Comparison of ENCODE assay signal across 1 cellular context in the genomic region with DNA sequence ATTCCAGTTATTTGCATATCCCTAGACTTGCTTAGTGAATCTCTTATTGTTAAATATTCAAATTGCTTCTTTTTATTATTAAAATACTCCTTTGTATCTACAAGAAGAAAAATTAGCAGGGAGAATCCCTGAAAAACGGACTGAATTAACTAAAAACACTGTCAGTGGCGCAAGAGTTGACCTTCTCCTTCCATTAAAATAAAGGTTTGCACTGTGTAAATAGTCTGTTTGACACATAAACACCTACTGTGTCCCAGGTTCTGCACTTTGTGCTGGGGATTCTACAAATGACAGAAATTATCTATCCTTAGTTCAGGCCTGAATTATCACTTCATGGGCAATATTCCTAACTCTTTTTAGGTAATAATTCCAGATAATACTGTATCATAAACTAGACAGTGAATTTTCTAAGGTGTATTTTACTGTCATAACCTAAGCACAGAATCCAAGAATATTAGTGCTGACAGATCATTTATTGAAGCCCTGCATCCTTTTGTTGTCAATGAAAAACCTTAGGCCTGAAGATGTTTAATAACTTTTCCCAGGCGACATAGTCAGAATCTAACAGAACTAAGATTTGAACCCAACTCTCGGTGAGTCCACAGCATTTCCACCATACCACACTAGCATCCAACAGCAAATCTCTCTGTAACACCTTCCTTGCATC.
TF ChIP-seq lines count a peak whose summit lies in the region.

No MANE protein-coding gene starts in this region.

TF ChIP-seq in HepG2, 621 proteins besides CTCF, POLR2A, EP300 and RAD21 (continued from another document and continues in another):
- TF ChIP-seq, protein P1, sequence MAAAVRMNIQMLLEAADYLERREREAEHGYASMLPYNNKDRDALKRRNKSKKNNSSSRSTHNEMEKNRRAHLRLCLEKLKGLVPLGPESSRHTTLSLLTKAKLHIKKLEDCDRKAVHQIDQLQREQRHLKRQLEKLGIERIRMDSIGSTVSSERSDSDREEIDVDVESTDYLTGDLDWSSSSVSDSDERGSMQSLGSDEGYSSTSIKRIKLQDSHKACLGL (CRISPR knock-in tag; IDR thresholded peaks at IDR 0.05): no peak
- TF ChIP-seq SETDB1 (CRISPR knock-in tag; IDR thresholded peaks at IDR 0.05; ENCODE audit: borderline replicate concordance) (no peak), XBP1 (CRISPR knock-in tag; IDR thresholded peaks at IDR 0.05) (no peak), CCDC6 (CRISPR knock-in tag; IDR thresholded peaks at IDR 0.05) (no peak), ISL2 (CRISPR knock-in tag; IDR thresholded peaks at IDR 0.05) (0 out of 2 replicates have a peak, but pooled peaks have one; percentile 42), GABPA (IDR thresholded peaks at IDR 0.05; ENCODE audit: low read depth, low read length) (no peak), GABPA (CRISPR knock-in tag; IDR thresholded peaks at IDR 0.05; ENCODE audit: low read depth) (0 out of 2 replicates have a peak, but pooled peaks have one; percentile 16), FOSL2 (CRISPR knock-in tag; IDR thresholded peaks at IDR 0.05) (no peak), ZNF839 (CRISPR knock-in tag; IDR thresholded peaks at IDR 0.05; ENCODE audit: borderline replicate concordance) (no peak), NFYB (CRISPR knock-in tag; IDR thresholded peaks at IDR 0.05) (no peak), MIER2 (CRISPR knock-in tag; IDR thresholded peaks at IDR 0.05) (no peak), ZMYM4 (CRISPR knock-in tag; IDR thresholded peaks at IDR 0.05) (no peak), CEBPG (CRISPR knock-in tag; IDR thresholded peaks at IDR 0.05) (peak; percentile 79), MED1 (CRISPR knock-in tag; IDR thresholded peaks at IDR 0.05) (peak; percentile 30; the same call in 1 of the 2 replicates), HNF4A (CRISPR knock-in tag; IDR thresholded peaks at IDR 0.05) (peak; percentile 76), ZNF510 (CRISPR knock-in tag; IDR thresholded peaks at IDR 0.05; ENCODE audit: low read depth) (no peak), ZNF724P (CRISPR knock-in tag; IDR thresholded peaks at IDR 0.05; ENCODE audit: borderline replicate concordance) (no peak), ZBTB3 (CRISPR knock-in tag; IDR thresholded peaks at IDR 0.05; ENCODE audit: borderline replicate concordance, low read depth) (no peak), NAIF1 (CRISPR knock-in tag; IDR thresholded peaks at IDR 0.05; ENCODE audit: borderline replicate concordance) (no peak), ZC3H13 (CRISPR knock-in tag; IDR thresholded peaks at IDR 0.05) (no peak), NFIC (IDR thresholded peaks at IDR 0.05; ENCODE audit: low read length) (peak; percentile 52; the same call in 1 of the 2 replicates), ZNF790 (CRISPR knock-in tag; IDR thresholded peaks at IDR 0.05; ENCODE audit: borderline replicate concordance) (no peak), MIER3 (CRISPR knock-in tag; IDR thresholded peaks at IDR 0.05; ENCODE audit: borderline replicate concordance) (peak; percentile 43; the same call in 1 of the 2 replicates), DMAP1 (CRISPR knock-in tag; IDR thresholded peaks at IDR 0.05) (no peak), ZNF382 (CRISPR knock-in tag; IDR thresholded peaks at IDR 0.05; ENCODE audit: borderline replicate concordance) (no peak), SSRP1 (CRISPR knock-in tag; IDR thresholded peaks at IDR 0.05) (no peak), RELA (CRISPR knock-in tag; IDR thresholded peaks at IDR 0.05) (no peak), FOXK1 (CRISPR knock-in tag; IDR thresholded peaks at IDR 0.05; ENCODE audit: borderline replicate concordance, low read depth) (peak; percentile 38; the same call in 1 of the 2 replicates), KLF11 (CRISPR knock-in tag; IDR thresholded peaks at IDR 0.05) (no peak), ZSCAN22 (CRISPR knock-in tag; IDR thresholded peaks at IDR 0.05) (no peak), MYC (CRISPR knock-in tag; IDR thresholded peaks at IDR 0.05; ENCODE audit: borderline replicate concordance) (no peak)
- TF ChIP-seq, protein P2, sequence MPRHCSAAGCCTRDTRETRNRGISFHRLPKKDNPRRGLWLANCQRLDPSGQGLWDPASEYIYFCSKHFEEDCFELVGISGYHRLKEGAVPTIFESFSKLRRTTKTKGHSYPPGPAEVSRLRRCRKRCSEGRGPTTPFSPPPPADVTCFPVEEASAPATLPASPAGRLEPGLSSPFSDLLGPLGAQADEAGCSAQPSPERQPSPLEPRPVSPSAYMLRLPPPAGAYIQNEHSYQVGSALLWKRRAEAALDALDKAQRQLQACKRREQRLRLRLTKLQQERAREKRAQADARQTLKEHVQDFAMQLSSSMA (CRISPR knock-in tag; IDR thresholded peaks at IDR 0.05): no peak
- TF ChIP-seq, protein P3, sequence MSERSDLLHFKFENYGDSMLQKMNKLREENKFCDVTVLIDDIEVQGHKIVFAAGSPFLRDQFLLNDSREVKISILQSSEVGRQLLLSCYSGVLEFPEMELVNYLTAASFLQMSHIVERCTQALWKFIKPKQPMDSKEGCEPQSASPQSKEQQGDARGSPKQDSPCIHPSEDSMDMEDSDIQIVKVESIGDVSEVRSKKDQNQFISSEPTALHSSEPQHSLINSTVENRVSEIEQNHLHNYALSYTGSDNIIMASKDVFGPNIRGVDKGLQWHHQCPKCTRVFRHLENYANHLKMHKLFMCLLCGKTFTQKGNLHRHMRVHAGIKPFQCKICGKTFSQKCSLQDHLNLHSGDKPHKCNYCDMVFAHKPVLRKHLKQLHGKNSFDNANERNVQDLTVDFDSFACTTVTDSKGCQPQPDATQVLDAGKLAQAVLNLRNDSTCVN (CRISPR knock-in tag; IDR thresholded peaks at IDR 0.05; ENCODE audit: borderline replicate concordance): no peak
- TF ChIP-seq, protein P4, sequence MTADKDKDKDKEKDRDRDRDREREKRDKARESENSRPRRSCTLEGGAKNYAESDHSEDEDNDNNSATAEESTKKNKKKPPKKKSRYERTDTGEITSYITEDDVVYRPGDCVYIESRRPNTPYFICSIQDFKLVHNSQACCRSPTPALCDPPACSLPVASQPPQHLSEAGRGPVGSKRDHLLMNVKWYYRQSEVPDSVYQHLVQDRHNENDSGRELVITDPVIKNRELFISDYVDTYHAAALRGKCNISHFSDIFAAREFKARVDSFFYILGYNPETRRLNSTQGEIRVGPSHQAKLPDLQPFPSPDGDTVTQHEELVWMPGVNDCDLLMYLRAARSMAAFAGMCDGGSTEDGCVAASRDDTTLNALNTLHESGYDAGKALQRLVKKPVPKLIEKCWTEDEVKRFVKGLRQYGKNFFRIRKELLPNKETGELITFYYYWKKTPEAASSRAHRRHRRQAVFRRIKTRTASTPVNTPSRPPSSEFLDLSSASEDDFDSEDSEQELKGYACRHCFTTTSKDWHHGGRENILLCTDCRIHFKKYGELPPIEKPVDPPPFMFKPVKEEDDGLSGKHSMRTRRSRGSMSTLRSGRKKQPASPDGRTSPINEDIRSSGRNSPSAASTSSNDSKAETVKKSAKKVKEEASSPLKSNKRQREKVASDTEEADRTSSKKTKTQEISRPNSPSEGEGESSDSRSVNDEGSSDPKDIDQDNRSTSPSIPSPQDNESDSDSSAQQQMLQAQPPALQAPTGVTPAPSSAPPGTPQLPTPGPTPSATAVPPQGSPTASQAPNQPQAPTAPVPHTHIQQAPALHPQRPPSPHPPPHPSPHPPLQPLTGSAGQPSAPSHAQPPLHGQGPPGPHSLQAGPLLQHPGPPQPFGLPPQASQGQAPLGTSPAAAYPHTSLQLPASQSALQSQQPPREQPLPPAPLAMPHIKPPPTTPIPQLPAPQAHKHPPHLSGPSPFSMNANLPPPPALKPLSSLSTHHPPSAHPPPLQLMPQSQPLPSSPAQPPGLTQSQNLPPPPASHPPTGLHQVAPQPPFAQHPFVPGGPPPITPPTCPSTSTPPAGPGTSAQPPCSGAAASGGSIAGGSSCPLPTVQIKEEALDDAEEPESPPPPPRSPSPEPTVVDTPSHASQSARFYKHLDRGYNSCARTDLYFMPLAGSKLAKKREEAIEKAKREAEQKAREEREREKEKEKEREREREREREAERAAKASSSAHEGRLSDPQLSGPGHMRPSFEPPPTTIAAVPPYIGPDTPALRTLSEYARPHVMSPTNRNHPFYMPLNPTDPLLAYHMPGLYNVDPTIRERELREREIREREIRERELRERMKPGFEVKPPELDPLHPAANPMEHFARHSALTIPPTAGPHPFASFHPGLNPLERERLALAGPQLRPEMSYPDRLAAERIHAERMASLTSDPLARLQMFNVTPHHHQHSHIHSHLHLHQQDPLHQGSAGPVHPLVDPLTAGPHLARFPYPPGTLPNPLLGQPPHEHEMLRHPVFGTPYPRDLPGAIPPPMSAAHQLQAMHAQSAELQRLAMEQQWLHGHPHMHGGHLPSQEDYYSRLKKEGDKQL (CRISPR knock-in tag; IDR thresholded peaks at IDR 0.05; ENCODE audit: low read depth): no peak
- TF ChIP-seq, protein P5, sequence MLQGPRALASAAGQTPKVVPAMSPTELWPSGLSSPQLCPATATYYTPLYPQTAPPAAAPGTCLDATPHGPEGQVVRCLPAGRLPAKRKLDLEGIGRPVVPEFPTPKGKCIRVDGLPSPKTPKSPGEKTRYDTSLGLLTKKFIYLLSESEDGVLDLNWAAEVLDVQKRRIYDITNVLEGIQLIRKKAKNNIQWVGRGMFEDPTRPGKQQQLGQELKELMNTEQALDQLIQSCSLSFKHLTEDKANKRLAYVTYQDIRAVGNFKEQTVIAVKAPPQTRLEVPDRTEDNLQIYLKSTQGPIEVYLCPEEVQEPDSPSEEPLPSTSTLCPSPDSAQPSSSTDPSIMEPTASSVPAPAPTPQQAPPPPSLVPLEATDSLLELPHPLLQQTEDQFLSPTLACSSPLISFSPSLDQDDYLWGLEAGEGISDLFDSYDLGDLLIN (CRISPR knock-in tag; IDR thresholded peaks at IDR 0.05; ENCODE audit: borderline replicate concordance): no peak
- TF ChIP-seq, protein P6, sequence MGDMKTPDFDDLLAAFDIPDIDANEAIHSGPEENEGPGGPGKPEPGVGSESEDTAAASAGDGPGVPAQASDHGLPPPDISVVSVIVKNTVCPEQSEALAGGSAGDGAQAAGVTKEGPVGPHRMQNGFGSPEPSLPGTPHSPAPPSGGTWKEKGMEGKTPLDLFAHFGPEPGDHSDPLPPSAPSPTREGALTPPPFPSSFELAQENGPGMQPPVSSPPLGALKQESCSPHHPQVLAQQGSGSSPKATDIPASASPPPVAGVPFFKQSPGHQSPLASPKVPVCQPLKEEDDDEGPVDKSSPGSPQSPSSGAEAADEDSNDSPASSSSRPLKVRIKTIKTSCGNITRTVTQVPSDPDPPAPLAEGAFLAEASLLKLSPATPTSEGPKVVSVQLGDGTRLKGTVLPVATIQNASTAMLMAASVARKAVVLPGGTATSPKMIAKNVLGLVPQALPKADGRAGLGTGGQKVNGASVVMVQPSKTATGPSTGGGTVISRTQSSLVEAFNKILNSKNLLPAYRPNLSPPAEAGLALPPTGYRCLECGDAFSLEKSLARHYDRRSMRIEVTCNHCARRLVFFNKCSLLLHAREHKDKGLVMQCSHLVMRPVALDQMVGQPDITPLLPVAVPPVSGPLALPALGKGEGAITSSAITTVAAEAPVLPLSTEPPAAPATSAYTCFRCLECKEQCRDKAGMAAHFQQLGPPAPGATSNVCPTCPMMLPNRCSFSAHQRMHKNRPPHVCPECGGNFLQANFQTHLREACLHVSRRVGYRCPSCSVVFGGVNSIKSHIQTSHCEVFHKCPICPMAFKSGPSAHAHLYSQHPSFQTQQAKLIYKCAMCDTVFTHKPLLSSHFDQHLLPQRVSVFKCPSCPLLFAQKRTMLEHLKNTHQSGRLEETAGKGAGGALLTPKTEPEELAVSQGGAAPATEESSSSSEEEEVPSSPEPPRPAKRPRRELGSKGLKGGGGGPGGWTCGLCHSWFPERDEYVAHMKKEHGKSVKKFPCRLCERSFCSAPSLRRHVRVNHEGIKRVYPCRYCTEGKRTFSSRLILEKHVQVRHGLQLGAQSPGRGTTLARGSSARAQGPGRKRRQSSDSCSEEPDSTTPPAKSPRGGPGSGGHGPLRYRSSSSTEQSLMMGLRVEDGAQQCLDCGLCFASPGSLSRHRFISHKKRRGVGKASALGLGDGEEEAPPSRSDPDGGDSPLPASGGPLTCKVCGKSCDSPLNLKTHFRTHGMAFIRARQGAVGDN (CRISPR knock-in tag; IDR thresholded peaks at IDR 0.05): no peak
- TF ChIP-seq, protein P7, sequence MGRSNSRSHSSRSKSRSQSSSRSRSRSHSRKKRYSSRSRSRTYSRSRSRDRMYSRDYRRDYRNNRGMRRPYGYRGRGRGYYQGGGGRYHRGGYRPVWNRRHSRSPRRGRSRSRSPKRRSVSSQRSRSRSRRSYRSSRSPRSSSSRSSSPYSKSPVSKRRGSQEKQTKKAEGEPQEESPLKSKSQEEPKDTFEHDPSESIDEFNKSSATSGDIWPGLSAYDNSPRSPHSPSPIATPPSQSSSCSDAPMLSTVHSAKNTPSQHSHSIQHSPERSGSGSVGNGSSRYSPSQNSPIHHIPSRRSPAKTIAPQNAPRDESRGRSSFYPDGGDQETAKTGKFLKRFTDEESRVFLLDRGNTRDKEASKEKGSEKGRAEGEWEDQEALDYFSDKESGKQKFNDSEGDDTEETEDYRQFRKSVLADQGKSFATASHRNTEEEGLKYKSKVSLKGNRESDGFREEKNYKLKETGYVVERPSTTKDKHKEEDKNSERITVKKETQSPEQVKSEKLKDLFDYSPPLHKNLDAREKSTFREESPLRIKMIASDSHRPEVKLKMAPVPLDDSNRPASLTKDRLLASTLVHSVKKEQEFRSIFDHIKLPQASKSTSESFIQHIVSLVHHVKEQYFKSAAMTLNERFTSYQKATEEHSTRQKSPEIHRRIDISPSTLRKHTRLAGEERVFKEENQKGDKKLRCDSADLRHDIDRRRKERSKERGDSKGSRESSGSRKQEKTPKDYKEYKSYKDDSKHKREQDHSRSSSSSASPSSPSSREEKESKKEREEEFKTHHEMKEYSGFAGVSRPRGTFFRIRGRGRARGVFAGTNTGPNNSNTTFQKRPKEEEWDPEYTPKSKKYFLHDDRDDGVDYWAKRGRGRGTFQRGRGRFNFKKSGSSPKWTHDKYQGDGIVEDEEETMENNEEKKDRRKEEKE (IDR thresholded peaks at IDR 0.05): no peak
- TF ChIP-seq, protein P8, sequence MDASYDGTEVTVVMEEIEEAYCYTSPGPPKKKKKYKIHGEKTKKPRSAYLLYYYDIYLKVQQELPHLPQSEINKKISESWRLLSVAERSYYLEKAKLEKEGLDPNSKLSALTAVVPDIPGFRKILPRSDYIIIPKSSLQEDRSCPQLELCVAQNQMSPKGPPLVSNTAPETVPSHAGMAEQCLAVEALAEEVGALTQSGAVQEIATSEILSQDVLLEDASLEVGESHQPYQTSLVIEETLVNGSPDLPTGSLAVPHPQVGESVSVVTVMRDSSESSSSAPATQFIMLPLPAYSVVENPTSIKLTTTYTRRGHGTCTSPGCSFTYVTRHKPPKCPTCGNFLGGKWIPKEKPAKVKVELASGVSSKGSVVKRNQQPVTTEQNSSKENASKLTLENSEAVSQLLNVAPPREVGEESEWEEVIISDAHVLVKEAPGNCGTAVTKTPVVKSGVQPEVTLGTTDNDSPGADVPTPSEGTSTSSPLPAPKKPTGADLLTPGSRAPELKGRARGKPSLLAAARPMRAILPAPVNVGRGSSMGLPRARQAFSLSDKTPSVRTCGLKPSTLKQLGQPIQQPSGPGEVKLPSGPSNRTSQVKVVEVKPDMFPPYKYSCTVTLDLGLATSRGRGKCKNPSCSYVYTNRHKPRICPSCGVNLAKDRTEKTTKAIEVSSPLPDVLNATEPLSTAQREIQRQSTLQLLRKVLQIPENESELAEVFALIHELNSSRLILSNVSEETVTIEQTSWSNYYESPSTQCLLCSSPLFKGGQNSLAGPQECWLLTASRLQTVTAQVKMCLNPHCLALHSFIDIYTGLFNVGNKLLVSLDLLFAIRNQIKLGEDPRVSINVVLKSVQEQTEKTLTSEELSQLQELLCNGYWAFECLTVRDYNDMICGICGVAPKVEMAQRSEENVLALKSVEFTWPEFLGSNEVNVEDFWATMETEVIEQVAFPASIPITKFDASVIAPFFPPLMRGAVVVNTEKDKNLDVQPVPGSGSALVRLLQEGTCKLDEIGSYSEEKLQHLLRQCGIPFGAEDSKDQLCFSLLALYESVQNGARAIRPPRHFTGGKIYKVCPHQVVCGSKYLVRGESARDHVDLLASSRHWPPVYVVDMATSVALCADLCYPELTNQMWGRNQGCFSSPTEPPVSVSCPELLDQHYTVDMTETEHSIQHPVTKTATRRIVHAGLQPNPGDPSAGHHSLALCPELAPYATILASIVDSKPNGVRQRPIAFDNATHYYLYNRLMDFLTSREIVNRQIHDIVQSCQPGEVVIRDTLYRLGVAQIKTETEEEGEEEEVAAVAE (CRISPR knock-in tag; IDR thresholded peaks at IDR 0.05; ENCODE audit: borderline replicate concordance): no peak
